1 cellular context compared by ENCODE assay signal in genomic region chr2:177334940-177335543, GRCh38.
TF ChIP-seq lines count a peak whose summit lies in the region.

No MANE protein-coding gene starts in this region.

TF ChIP-seq in HepG2, 621 proteins besides CTCF, POLR2A, EP300 and RAD21 (continued from another document and continues in another):
- TF ChIP-seq ZNF784 (CRISPR knock-in tag; IDR thresholded peaks at IDR 0.05; ENCODE audit: borderline replicate concordance) = no peak
- TF ChIP-seq TOPORS (CRISPR knock-in tag; IDR thresholded peaks at IDR 0.05) = no peak
- no peak for TF ChIP-seq SOX5 (CRISPR knock-in tag; IDR thresholded peaks at IDR 0.05; ENCODE audit: borderline replicate concordance)
- TF ChIP-seq HOMEZ (CRISPR knock-in tag; IDR thresholded peaks at IDR 0.05; ENCODE audit: low read depth) = peak; percentile 43; the same call in 1 of the 2 replicates
- peak; percentile 58; the same call in 1 of the 2 replicates for TF ChIP-seq PPARG (CRISPR knock-in tag; conservative IDR thresholded peaks at IDR 0.05)
- TF ChIP-seq RXRA (CRISPR knock-in tag; IDR thresholded peaks at IDR 0.05) = no peak
- TF ChIP-seq SP140L (CRISPR knock-in tag; IDR thresholded peaks at IDR 0.05; ENCODE audit: borderline replicate concordance) = no peak
- no peak for TF ChIP-seq HMGXB3 (CRISPR knock-in tag; IDR thresholded peaks at IDR 0.05; ENCODE audit: borderline replicate concordance)
- no peak for TF ChIP-seq KAT2B (IDR thresholded peaks at IDR 0.05; ENCODE audit: borderline replicate concordance, low read depth, low read length)
- TF ChIP-seq ZNF607 (CRISPR knock-in tag; IDR thresholded peaks at IDR 0.05; ENCODE audit: borderline replicate concordance) = no peak
- TF ChIP-seq ZBTB40 (IDR thresholded peaks at IDR 0.05) = no peak
- no peak for TF ChIP-seq ZBTB40 (CRISPR knock-in tag; IDR thresholded peaks at IDR 0.05)
- TF ChIP-seq ZSCAN9 (CRISPR knock-in tag; IDR thresholded peaks at IDR 0.05; ENCODE audit: borderline replicate concordance) = 0 out of 2 replicates have a peak, but pooled peaks have one; percentile 54
- no peak for TF ChIP-seq TBX2 (CRISPR knock-in tag; IDR thresholded peaks at IDR 0.05; ENCODE audit: borderline replicate concordance)
- no peak for TF ChIP-seq ZSCAN30 (CRISPR knock-in tag; IDR thresholded peaks at IDR 0.05)
- TF ChIP-seq ARNT (IDR thresholded peaks at IDR 0.05) = no peak
- TF ChIP-seq KAT8 (CRISPR knock-in tag; IDR thresholded peaks at IDR 0.05) = peak; percentile 26; the same call in 1 of the 2 replicates
- no peak for TF ChIP-seq CHD2 (IDR thresholded peaks at IDR 0.05; ENCODE audit: low read depth, low read length)
- 0 out of 2 replicates have a peak, but pooled peaks have one; percentile 46 for TF ChIP-seq KAT7 (CRISPR knock-in tag; IDR thresholded peaks at IDR 0.05; ENCODE audit: borderline replicate concordance)
- TF ChIP-seq FOXK1 (CRISPR knock-in tag; IDR thresholded peaks at IDR 0.05; ENCODE audit: borderline replicate concordance, low read depth) = peak; percentile 68; the same call in 1 of the 2 replicates
- TF ChIP-seq ELF3 (CRISPR knock-in tag; IDR thresholded peaks at IDR 0.05) = peak; percentile 43; the same call in 1 of the 2 replicates
- no peak for TF ChIP-seq SETDB1 (CRISPR knock-in tag; IDR thresholded peaks at IDR 0.05; ENCODE audit: borderline replicate concordance)
- TF ChIP-seq SNRNP70 (IDR thresholded peaks at IDR 0.05; ENCODE audit: low read depth, low read length) = no peak
- TF ChIP-seq ZNF12 (CRISPR knock-in tag; IDR thresholded peaks at IDR 0.05) = peak; percentile 38; the same call in 1 of the 2 replicates
- TF ChIP-seq LCORL (IDR thresholded peaks at IDR 0.05) = no peak
- TF ChIP-seq LCORL (CRISPR knock-in tag; IDR thresholded peaks at IDR 0.05) = 0 out of 2 replicates have a peak, but pooled peaks have one; percentile 40
- TF ChIP-seq ELK4 (CRISPR knock-in tag; IDR thresholded peaks at IDR 0.05; ENCODE audit: borderline replicate concordance) = no peak
- 0 out of 2 replicates have a peak, but pooled peaks have one; percentile 18 for TF ChIP-seq TARDBP (CRISPR knock-in tag; IDR thresholded peaks at IDR 0.05)
- TF ChIP-seq TEAD3 (CRISPR knock-in tag; optimal IDR thresholded peaks at IDR 0.05; ENCODE audit: borderline replicate concordance) = peak; percentile 72
- no peak for TF ChIP-seq ZNF629 (CRISPR knock-in tag; conservative IDR thresholded peaks at IDR 0.05)
- peak; percentile 27; the same call in 1 of the 2 replicates for TF ChIP-seq FOXP4 (CRISPR knock-in tag; IDR thresholded peaks at IDR 0.05)
- TF ChIP-seq ZNF101 (CRISPR knock-in tag; IDR thresholded peaks at IDR 0.05; ENCODE audit: borderline replicate concordance, low read depth) = no peak
- TF ChIP-seq ZNF343 (CRISPR knock-in tag; IDR thresholded peaks at IDR 0.05) = no peak
- no peak for TF ChIP-seq TGIF2 (CRISPR knock-in tag; IDR thresholded peaks at IDR 0.05)
- no peak for TF ChIP-seq SRF (IDR thresholded peaks at IDR 0.05; ENCODE audit: low read depth, low read length)
- no peak for TF ChIP-seq ZBTB20 (CRISPR knock-in tag; IDR thresholded peaks at IDR 0.05; ENCODE audit: borderline replicate concordance, low read depth)
- no peak for TF ChIP-seq NFRKB (IDR thresholded peaks at IDR 0.05)
- 0 out of 2 replicates have a peak, but pooled peaks have one; percentile 34 for TF ChIP-seq GATAD1 (CRISPR knock-in tag; IDR thresholded peaks at IDR 0.05)
- no peak for TF ChIP-seq MIER3 (CRISPR knock-in tag; IDR thresholded peaks at IDR 0.05; ENCODE audit: borderline replicate concordance)
- peak; percentile 58; the same call in 1 of the 2 replicates for TF ChIP-seq MIXL1 (CRISPR knock-in tag; IDR thresholded peaks at IDR 0.05)
- TF ChIP-seq NFIB (CRISPR knock-in tag; IDR thresholded peaks at IDR 0.05; ENCODE audit: borderline replicate concordance) = no peak
- peak; percentile 61; the same call in 1 of the 2 replicates for TF ChIP-seq ZGPAT (CRISPR knock-in tag; IDR thresholded peaks at IDR 0.05)
- peak; percentile 97 for TF ChIP-seq STAG1 (CRISPR knock-in tag; IDR thresholded peaks at IDR 0.05)
- TF ChIP-seq ZNF766 (CRISPR knock-in tag; IDR thresholded peaks at IDR 0.05; ENCODE audit: borderline replicate concordance) = no peak
- 0 out of 2 replicates have a peak, but pooled peaks have one; percentile 36 for TF ChIP-seq ZNF205 (CRISPR knock-in tag; IDR thresholded peaks at IDR 0.05)
